In the genomic region with DNA sequence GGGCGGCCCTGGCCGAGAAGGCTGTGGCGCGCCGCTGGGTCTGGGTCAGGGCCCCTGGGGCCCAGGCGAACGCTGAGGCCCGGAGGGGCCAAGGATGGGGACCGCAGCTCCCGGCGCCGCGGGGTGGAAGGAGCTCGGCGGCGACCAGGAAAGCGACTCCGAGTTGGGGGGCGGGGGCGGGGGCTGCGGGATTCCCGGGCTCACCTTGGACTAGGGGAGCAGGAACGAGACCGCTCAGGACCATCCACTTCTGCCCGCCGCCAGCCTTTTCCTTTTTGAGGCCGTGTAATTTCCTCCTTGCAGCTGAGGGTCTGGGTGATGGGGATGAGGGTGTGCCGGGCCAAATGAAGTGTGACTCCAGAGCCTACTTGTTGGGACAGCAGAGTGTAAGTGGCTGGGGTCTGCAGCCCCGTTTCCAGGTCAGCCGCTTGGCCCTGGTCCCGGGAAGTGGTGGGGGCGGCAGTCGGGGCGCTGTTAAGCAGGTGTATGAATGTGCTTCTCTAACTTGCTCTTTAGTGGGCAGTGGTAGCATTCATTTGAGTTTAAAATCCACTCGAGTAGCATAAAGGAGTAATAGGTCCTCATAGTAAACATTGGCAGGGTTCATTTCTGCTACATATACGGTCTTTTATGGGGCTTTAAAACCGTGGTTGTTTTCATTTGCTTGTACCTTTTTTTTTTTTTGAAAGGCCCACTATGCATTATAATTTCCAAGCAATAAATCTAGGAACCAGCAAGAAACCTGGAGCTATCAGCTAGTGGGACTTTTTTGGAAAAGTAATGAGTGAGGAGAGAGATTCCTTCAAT, we compare ENCODE assay signal across 8 cellular contexts. TPM values are rescaled to one million over a fixed set of nuclear protein-coding genes. Genes with fewer than 3 reads are reported as not detected.
DNase-seq lines count a peak whose midpoint lies in the region; ATAC-seq and TF ChIP-seq lines count a peak whose summit lies in the region.

No MANE protein-coding gene starts in this region.

- H3K9me3 ChIP-seq in HUES48 (ENCODE audit: control insufficient read depth, insufficient read depth, low read length), result no peaks in the 10 kb centered on the region

- peak overlapping the region; percentile 99 to 100 for H3K4me3 Mint-ChIP-seq in stimulated activated naive B cell treated with anti-CD40 and anti-IgM and Interleukin-4, amounts not matched to agents 10 μg/mL and 1 μg/mL and 100 μg/mL, for 72 hours

- no peaks in the 10 kb centered on the region for H3K9me3 Mint-ChIP-seq in stimulated activated naive B cell treated with anti-CD40 and anti-IgM and Interleukin-4, amounts not matched to agents 10 μg/mL and 1 μg/mL and 100 μg/mL, for 72 hours

- ATAC-seq in GM21390 (IDR thresholded peaks at IDR 0.05; ENCODE audit: unreplicated experiment), result peak; percentile 34
- peak; percentile 58 to 60 for ATAC-seq in stimulated activated naive B cell treated with anti-CD40 and anti-IgM and Interleukin-4, amounts not matched to agents 10 μg/mL and 1 μg/mL and 100 μg/mL, for 72 hours (replicated peaks)
- no peak for ATAC-seq in GM18519 (IDR thresholded peaks at IDR 0.05; ENCODE audit: low FRiP score, unreplicated experiment)

- H3K9ac ChIP-seq in HUES48 (ENCODE audit: low read depth, low read length), result no peak overlapping the region

- TF ChIP-seq CTCF in WI38 (IDR thresholded peaks at IDR 0.05; ENCODE audit: low read depth, low read length) (no peak), lower leg skin (IDR thresholded peaks at IDR 0.05) (no peak)

- DNase-seq in DMS79 (lab: John Stamatoyannopoulos, UW) (peak; percentile 21), dermis blood vessel endothelial cell (peak; percentile 36), lower leg skin (ENCODE audit: low spot score in 2 of 2) (peak in 1 of 2 donors; percentile 87)
- DNase-seq in stimulated activated naive B cell treated with anti-CD40 and anti-IgM and Interleukin-4, amounts not matched to agents 10 μg/mL and 1 μg/mL and 100 μg/mL, for 72 hours, result no peak

- peak overlapping the region; percentile 94 for H3K27ac Mint-ChIP-seq in stimulated activated naive B cell treated with anti-CD40 and anti-IgM and Interleukin-4, amounts not matched to agents 10 μg/mL and 1 μg/mL and 100 μg/mL, for 72 hours

- TF ChIP-seq POLR2A in lower leg skin (IDR thresholded peaks at IDR 0.05), result no peak

- peaks cover 21% of the 10 kb centered on the region for H3K27me3 ChIP-seq in HUES48 (ENCODE audit: control insufficient read depth, insufficient read depth, low read length)

- H3K4me1 ChIP-seq in HUES48 (ENCODE audit: control insufficient read depth, insufficient read depth, low read length), result peaks cover 19% of the 10 kb centered on the region; the same call in 1 of the 2 replicates

- no peaks in the 10 kb centered on the region for H3K36me3 ChIP-seq in HUES48 (ENCODE audit: control insufficient read depth, insufficient read depth, low read length)

- H3K36me3 Mint-ChIP-seq in stimulated activated naive B cell treated with anti-CD40 and anti-IgM and Interleukin-4, amounts not matched to agents 10 μg/mL and 1 μg/mL and 100 μg/mL, for 72 hours, result peaks cover 10 to 14% of the 10 kb centered on the region in 2 donors

- WGBS in lower leg skin, 2 donors, result 0% methylated on average over 25 to 37 of the region's 37 CpGs

- H3K27ac ChIP-seq in HUES48 (ENCODE audit: low read depth, low read length), result no peak overlapping the region

- H3K4me3 ChIP-seq in HUES48 (ENCODE audit: low read depth, low read length), result peak overlapping the region; percentile 72
- peak overlapping the region; percentile 74 for H3K4me3 ChIP-seq in WI38 (ENCODE audit: low read depth, low read length)
- peak overlapping the region; percentile 64 for H3K4me3 ChIP-seq in lower leg skin (ENCODE audit: low read depth, poor library complexity, severe bottlenecking)

- intact Hi-C loops in lower leg skin (cut with DNase I; ENCODE audit: low total_unique reads), result loop anchor here (5.0 kb wide), 1 partner anchor 79 kb away; no protein-coding TSS in a partner anchor

- H3K27me3 Mint-ChIP-seq in stimulated activated naive B cell treated with anti-CD40 and anti-IgM and Interleukin-4, amounts not matched to agents 10 μg/mL and 1 μg/mL and 100 μg/mL, for 72 hours, result no peaks in the 10 kb centered on the region

- H3K4me1 Mint-ChIP-seq in stimulated activated naive B cell treated with anti-CD40 and anti-IgM and Interleukin-4, amounts not matched to agents 10 μg/mL and 1 μg/mL and 100 μg/mL, for 72 hours, result peaks cover 26 to 69% of the 10 kb centered on the region in 2 donors

RNA-seq across cellular contexts. Expression of a gene that starts 0.7 kb away (rescaled TPM):
- total RNA-seq in dermis blood vessel endothelial cell (22.7 and 30.6 TPM in 2 replicates), lower leg skin (10 to 100 TPM; 19.4 to 27.7 (median 23.9) TPM)

RNA-seq across cellular contexts. Expression of a gene that starts 27.1 kb away (rescaled TPM):
- total RNA-seq in dermis blood vessel endothelial cell, result 10.2 and 16.0 TPM in 2 replicates
- 10 to 100 TPM in 3 of 4 donors, 1 to 10 TPM in 1; 9.5 to 17.7 (median 12.7) TPM for total RNA-seq in lower leg skin

RNA-seq across cellular contexts. Expression of a gene that starts 27.4 kb away (rescaled TPM):
- total RNA-seq in dermis blood vessel endothelial cell, result 20.3 and 22.0 TPM in 2 replicates
- 10 to 100 TPM in 1 of 4 donors, 1 to 10 TPM in 3; 8.2 to 16.7 (median 9.5) TPM for total RNA-seq in lower leg skin
